Comparison of ENCODE assay signal across 8 cellular contexts in genomic region chr3:49028673-49029562, GRCh38. TPM values are rescaled to one million over a fixed set of nuclear protein-coding genes. Genes with fewer than 3 reads are reported as not detected.
A peak's percentile ranks its signal among the peaks of the same experiment; 100 is the strongest.
DNase-seq lines count a peak whose midpoint lies in the region; ATAC-seq and TF ChIP-seq lines count a peak whose summit lies in the region.

Gene IMPDH2, minus strand, starts transcription at chr3:49029398. Its CDS starts 48 bp downstream, at chr3:49029350.

- 2 to 4% methylated on average over 9 to 55 of the region's 55 CpGs for WGBS in testis, 2 donors

- peaks cover 32% of the 10 kb centered on the region for H3K36me3 ChIP-seq in GM06990 (ENCODE audit: control insufficient read depth, insufficient read depth, low read length)
- peaks cover 75% of the 10 kb centered on the region for H3K36me3 ChIP-seq in osteoblast (ENCODE audit: insufficient read depth, low read length)
- no peaks in the 10 kb centered on the region for H3K36me3 ChIP-seq in testis (ENCODE audit: low read depth, missing control alignments)

- H3K4me3 Mint-ChIP-seq in HFFc6 = peak within 1 kb of the TSS; percentile 95
- peak within 1 kb of the TSS; percentile 98 for H3K4me3 Mint-ChIP-seq in activated naive CD4-positive, alpha-beta T cell treated with anti-CD3 and anti-CD28 coated beads, Interleukin-2, amount 50 U/mL, for 24 hours

- no peaks in the 10 kb centered on the region for H3K27me3 ChIP-seq in GM06990 (replicated peaks; ENCODE audit: control insufficient read depth, insufficient read depth, low read length)
- no peaks in the 10 kb centered on the region for H3K27me3 ChIP-seq in osteoblast (ENCODE audit: insufficient read depth, low read length)
- H3K27me3 ChIP-seq in testis = no peaks in the 10 kb centered on the region

- H3K27me3 Mint-ChIP-seq in HFFc6 (ENCODE audit: insufficient read depth) = peaks cover 14% of the 10 kb centered on the region
- no peaks in the 10 kb centered on the region for H3K27me3 Mint-ChIP-seq in activated naive CD4-positive, alpha-beta T cell treated with anti-CD3 and anti-CD28 coated beads, Interleukin-2, amount 50 U/mL, for 24 hours

- H3K27ac Mint-ChIP-seq in HFFc6 = peak within 1 kb of the TSS; percentile 92
- peak within 1 kb of the TSS; percentile 97 for H3K27ac Mint-ChIP-seq in activated naive CD4-positive, alpha-beta T cell treated with anti-CD3 and anti-CD28 coated beads, Interleukin-2, amount 50 U/mL, for 24 hours

- DNase-seq in GM06990 (ENCODE audit: extremely low read depth, insufficient read length) (peak; percentile 96), HFFc6 (peak; percentile 88), NCI-H1048 (lab: John Stamatoyannopoulos, UW) (peak; percentile 66), glomerular visceral epithelial cell (ENCODE audit: extremely low spot score) (peak; percentile 93), osteoblast (ENCODE audit: insufficient read length, low spot score, missing footprints) (peak; percentile 92), testis (peak; percentile 95)

- peak; percentile 8 for TF ChIP-seq CTCF in GM06990 (IDR thresholded peaks at IDR 0.05; ENCODE audit: insufficient read depth, low read length, poor library complexity, severe bottlenecking)
- peak; percentile 24; the same call in 1 of the 2 replicates for TF ChIP-seq CTCF in HFFc6 (IDR thresholded peaks at IDR 0.05)
- no peak for TF ChIP-seq CTCF in osteoblast (IDR thresholded peaks at IDR 0.05; ENCODE audit: extremely low read depth, low read depth, low read length)
- TF ChIP-seq CTCF in testis (IDR thresholded peaks at IDR 0.05) = peak in 1 of 3 experiments; percentile 29

- ATAC-seq in SK-N-SH treated with all-trans-retinoic acid at 6 μM for 48 hours = peak; percentile 91

- peaks cover 13% of the 10 kb centered on the region for H4K20me1 ChIP-seq in osteoblast (ENCODE audit: insufficient read depth, low read length)

- peaks cover 52% of the 10 kb centered on the region for H3K79me2 ChIP-seq in osteoblast (ENCODE audit: insufficient read depth, low read length)

- peak; percentile 77 for TF ChIP-seq POLR2A in testis (IDR thresholded peaks at IDR 0.05)

- H3K27ac ChIP-seq in osteoblast (ENCODE audit: low read depth, low read length) (peak within 1 kb of the TSS; percentile 89), testis (peak within 1 kb of the TSS; percentile 92)

- H3K4me3 ChIP-seq in GM06990 (replicated peaks; ENCODE audit: low read depth, low read length) (peak within 1 kb of the TSS; percentile 84), osteoblast (ENCODE audit: insufficient read depth, low read length) (peak within 1 kb of the TSS; percentile 92), testis (peak within 1 kb of the TSS; percentile 54 to 75)

- peaks cover 61% of the 10 kb centered on the region for H3K36me3 Mint-ChIP-seq in HFFc6 (ENCODE audit: low read depth)
- peaks cover 22% of the 10 kb centered on the region for H3K36me3 Mint-ChIP-seq in activated naive CD4-positive, alpha-beta T cell treated with anti-CD3 and anti-CD28 coated beads, Interleukin-2, amount 50 U/mL, for 24 hours

- intact Hi-C loops in testis (cut with DNase I; ENCODE audit: low total_unique reads) = loop anchor here (10.0 kb wide), 2 partner anchors 66 to 246 kb away; partner anchors contain the start of genes C3orf62 and QRICH1

- H3K9me3 ChIP-seq in osteoblast (ENCODE audit: low read depth, low read length) (no peaks in the 10 kb centered on the region), testis (no peaks in the 10 kb centered on the region)

- H3K4me1 Mint-ChIP-seq in HFFc6 (ENCODE audit: low read depth) = peaks cover 69% of the 10 kb centered on the region
- H3K4me1 Mint-ChIP-seq in activated naive CD4-positive, alpha-beta T cell treated with anti-CD3 and anti-CD28 coated beads, Interleukin-2, amount 50 U/mL, for 24 hours = peaks cover 47% of the 10 kb centered on the region

- H3K4me1 ChIP-seq in osteoblast (ENCODE audit: insufficient read depth, low read length) = peaks cover 36% of the 10 kb centered on the region
- peaks cover 12% of the 10 kb centered on the region for H3K4me1 ChIP-seq in testis

- peaks cover 3% of the 10 kb centered on the region; the same call in 1 of the 2 replicates for H3K9me3 Mint-ChIP-seq in HFFc6
- no peaks in the 10 kb centered on the region for H3K9me3 Mint-ChIP-seq in activated naive CD4-positive, alpha-beta T cell treated with anti-CD3 and anti-CD28 coated beads, Interleukin-2, amount 50 U/mL, for 24 hours

- H3K4me2 ChIP-seq in osteoblast (ENCODE audit: insufficient read depth, low read length) = peak within 1 kb of the TSS; percentile 89

- H2AFZ ChIP-seq in osteoblast (ENCODE audit: low read length) = peak within 1 kb of the TSS; percentile 80

TF ChIP-seq in SK-N-SH treated with all-trans-retinoic acid at 6 μM for 48 hours, 23 proteins besides CTCF, POLR2A, EP300 and RAD21:
- peak; percentile 72; the same call in 1 of the 2 replicates for TF ChIP-seq ZC3H10 (CRISPR knock-in tag; IDR thresholded peaks at IDR 0.05)
- TF ChIP-seq CSDC2 (CRISPR knock-in tag; IDR thresholded peaks at IDR 0.05) = 0 out of 2 replicates have a peak, but pooled peaks have one; percentile 11
- 0 out of 2 replicates have a peak, but pooled peaks have one; percentile 24 for TF ChIP-seq ESRRG (CRISPR knock-in tag; IDR thresholded peaks at IDR 0.05)
- TF ChIP-seq SNAI2 (CRISPR knock-in tag; IDR thresholded peaks at IDR 0.05) = no peak
- TF ChIP-seq GLIS3 (CRISPR knock-in tag; IDR thresholded peaks at IDR 0.05) = peak; percentile 69; the same call in 1 of the 2 replicates
- TF ChIP-seq POU6F1 (CRISPR knock-in tag; IDR thresholded peaks at IDR 0.05; ENCODE audit: borderline replicate concordance, low read depth) = 0 out of 2 replicates have a peak, but pooled peaks have one; percentile 11
- TF ChIP-seq ZNF70 (CRISPR knock-in tag; IDR thresholded peaks at IDR 0.05) = 0 out of 2 replicates have a peak, but pooled peaks have one; percentile 29
- 0 out of 2 replicates have a peak, but pooled peaks have one; percentile 31 for TF ChIP-seq ZFP3 (CRISPR knock-in tag; IDR thresholded peaks at IDR 0.05)
- peak; percentile 23; the same call in 1 of the 2 replicates for TF ChIP-seq CSRNP3 (CRISPR knock-in tag; IDR thresholded peaks at IDR 0.05)
- TF ChIP-seq TCF4 (CRISPR knock-in tag; IDR thresholded peaks at IDR 0.05; ENCODE audit: borderline replicate concordance) = no peak

RNA-seq across cellular contexts. Expression of gene IMPDH2, which starts in this region (rescaled TPM):
- total RNA-seq in HFFc6 (2021; fragmentation: NEBNext Ultra II Directional; extraction: Animal tissue kit (Norgen Biotek cat#: 25700)) = 100 to 1,000 TPM; 195 to 228 (median 202) TPM
- total RNA-seq in osteoblast (273 and 286 TPM in 2 replicates), testis (10 to 100 TPM; 93.0 to 98.5 TPM)
- 95.0 TPM for polyA plus RNA-seq in testis (ENCODE audit: insufficient read depth, low read depth, low replicate concordance)

Comparison
In these comparisons a context has a peak if more than half of its experiments do, and no peak if none do; other contexts are left out.
1. Peak in every context shown above with its lines: DNase-seq, ATAC-seq, H3K4me3 ChIP-seq and H3K27ac ChIP-seq.